In the genomic region with DNA sequence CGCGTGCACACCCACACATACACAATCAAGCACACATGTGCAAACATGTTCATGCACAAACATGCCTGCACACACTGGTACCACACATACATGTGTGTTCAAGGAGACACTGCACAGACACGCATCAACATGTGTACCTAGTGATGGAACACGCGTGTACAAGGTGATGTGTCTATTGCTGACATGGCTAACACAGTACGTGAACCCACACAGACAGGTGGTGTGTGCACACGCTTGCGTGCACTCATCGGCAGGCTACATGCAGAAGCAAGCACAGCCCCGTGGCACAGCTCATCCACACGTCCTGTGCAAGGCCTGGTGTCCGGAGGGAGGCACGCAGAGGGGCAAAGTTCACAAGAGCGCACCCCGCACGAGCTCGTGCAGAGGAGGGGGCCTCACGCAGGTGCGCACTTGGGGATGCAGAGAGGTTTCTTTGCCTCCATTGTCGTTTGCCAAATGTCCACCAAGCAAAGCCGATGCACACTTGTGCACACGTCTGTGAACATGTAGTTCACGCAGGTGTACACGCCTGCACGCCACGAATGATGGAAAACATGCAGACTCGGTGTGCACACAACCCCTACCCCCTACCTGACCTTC, we compare ENCODE assay signal across 8 cellular contexts. TPM values are rescaled to one million over a fixed set of nuclear protein-coding genes. Genes with fewer than 3 reads are reported as not detected.
DNase-seq lines count a peak whose midpoint lies in the region; ATAC-seq and TF ChIP-seq lines count a peak whose summit lies in the region.

No MANE protein-coding gene starts in this region.

- peaks cover 31% of the 10 kb centered on the region for H3K4me1 ChIP-seq in RWPE2 (ENCODE audit: insufficient read depth, poor library complexity, severe bottlenecking)
- H3K4me1 ChIP-seq in esophagus squamous epithelium = peaks cover 61 to 89% (median 77%) of the 10 kb centered on the region in 3 donors
- peaks cover 28% of the 10 kb centered on the region for H3K4me1 ChIP-seq in rectal smooth muscle tissue (ENCODE audit: control insufficient read depth, insufficient read depth, low read length)

- no peak for TF ChIP-seq POLR2A in esophagus squamous epithelium (IDR thresholded peaks at IDR 0.05)

- H3K27me3 ChIP-seq in RWPE2 (ENCODE audit: insufficient read depth, poor library complexity, severe bottlenecking) (no peaks in the 10 kb centered on the region), esophagus squamous epithelium (no peaks in the 10 kb centered on the region), rectal smooth muscle tissue (ENCODE audit: control insufficient read depth, insufficient read depth, low read length) (no peaks in the 10 kb centered on the region)

- H3K36me3 ChIP-seq in RWPE2 (ENCODE audit: low read depth) (peaks cover 23% of the 10 kb centered on the region), esophagus squamous epithelium (peaks cover 0 to 18% (median 7%) of the 10 kb centered on the region in 3 donors), rectal smooth muscle tissue (ENCODE audit: control insufficient read depth, insufficient read depth, low read length) (peaks cover 7% of the 10 kb centered on the region)

- WGBS in esophagus squamous epithelium, 2 donors = 25 to 29% methylated on average over 22 to 26 of the region's 27 CpGs

- H3K9ac ChIP-seq in rectal smooth muscle tissue (ENCODE audit: low read length) = no peak overlapping the region

- H3K4me3 ChIP-seq in GM12864 (ENCODE audit: low read depth, low read length) (peak overlapping the region; percentile 76), RWPE2 (ENCODE audit: severe bottlenecking) (peak overlapping the region; percentile 86), esophagus squamous epithelium (peak overlapping the region; percentile 70 to 76 (median 74)), rectal smooth muscle tissue (ENCODE audit: low read length) (peak overlapping the region; percentile 66)

- intact Hi-C loops in esophagus squamous epithelium (cut with DNase I) = no loop called here

- H3K27ac ChIP-seq in RWPE2 (ENCODE audit: poor library complexity, severe bottlenecking) (peak overlapping the region; percentile 89), esophagus squamous epithelium (peak overlapping the region; percentile 95 to 99 (median 98)), rectal smooth muscle tissue (ENCODE audit: low read depth, low read length) (peak overlapping the region; percentile 66)

- TF ChIP-seq CTCF in GM12864 (IDR thresholded peaks at IDR 0.05; ENCODE audit: low read depth, low read length, missing control alignments) (no peak), RWPE2 (IDR thresholded peaks at IDR 0.05; ENCODE audit: poor library complexity, severe bottlenecking) (no peak), esophagus squamous epithelium (IDR thresholded peaks at IDR 0.05) (no peak)

- H3K9me3 ChIP-seq in RWPE2 (ENCODE audit: severe bottlenecking) (no peaks in the 10 kb centered on the region), esophagus squamous epithelium (no peaks in the 10 kb centered on the region)

- no peak for DNase-seq in GM12864 (ENCODE audit: low read depth)
- no peak for DNase-seq in RWPE2 (ENCODE audit: low spot score)
- no peak for DNase-seq in esophagus squamous epithelium (lab: John Stamatoyannopoulos, UW)
- DNase-seq in inferior parietal cortex (ENCODE audit: extremely low spot score) = no peak
- no peak for DNase-seq in NCI-H1694 treated with DMSO at 0.1 percent for 48 hours (lab: John Stamatoyannopoulos, UW)

- no peak for ATAC-seq in RWPE2 (ENCODE audit: low read depth)
- ATAC-seq in HG03175 (IDR thresholded peaks at IDR 0.05; ENCODE audit: unreplicated experiment) = no peak
- no peak for ATAC-seq in GM19035 (IDR thresholded peaks at IDR 0.05; ENCODE audit: unreplicated experiment)

RNA-seq across cellular contexts. Expression of gene ACAP3, which starts 1.0 kb away (rescaled TPM):
- 10 to 100 TPM; 36.4 to 66.7 (median 56.9) TPM for total RNA-seq in esophagus squamous epithelium

RNA-seq across cellular contexts. Expression of gene PUSL1, which starts 1.6 kb away (rescaled TPM):
- 10 to 100 TPM; 20.0 to 52.5 (median 33.2) TPM for total RNA-seq in esophagus squamous epithelium

RNA-seq across cellular contexts. Expression of gene INTS11, which starts 17.7 kb away (rescaled TPM):
- 10 to 100 TPM; 61.5 to 82.0 (median 63.6) TPM for total RNA-seq in esophagus squamous epithelium

RNA-seq across cellular contexts. Expression of gene CPTP, which starts 17.8 kb away (rescaled TPM):
- 10 to 100 TPM; 27.7 to 75.2 (median 33.4) TPM for total RNA-seq in esophagus squamous epithelium

RNA-seq across cellular contexts. Expression of gene TAS1R3, which starts 24.3 kb away (rescaled TPM):
- total RNA-seq in esophagus squamous epithelium = under 1 TPM; 0.13 to 0.57 (median 0.30) TPM
